ENCODE assay signal across 9 cellular contexts in the genomic region with DNA sequence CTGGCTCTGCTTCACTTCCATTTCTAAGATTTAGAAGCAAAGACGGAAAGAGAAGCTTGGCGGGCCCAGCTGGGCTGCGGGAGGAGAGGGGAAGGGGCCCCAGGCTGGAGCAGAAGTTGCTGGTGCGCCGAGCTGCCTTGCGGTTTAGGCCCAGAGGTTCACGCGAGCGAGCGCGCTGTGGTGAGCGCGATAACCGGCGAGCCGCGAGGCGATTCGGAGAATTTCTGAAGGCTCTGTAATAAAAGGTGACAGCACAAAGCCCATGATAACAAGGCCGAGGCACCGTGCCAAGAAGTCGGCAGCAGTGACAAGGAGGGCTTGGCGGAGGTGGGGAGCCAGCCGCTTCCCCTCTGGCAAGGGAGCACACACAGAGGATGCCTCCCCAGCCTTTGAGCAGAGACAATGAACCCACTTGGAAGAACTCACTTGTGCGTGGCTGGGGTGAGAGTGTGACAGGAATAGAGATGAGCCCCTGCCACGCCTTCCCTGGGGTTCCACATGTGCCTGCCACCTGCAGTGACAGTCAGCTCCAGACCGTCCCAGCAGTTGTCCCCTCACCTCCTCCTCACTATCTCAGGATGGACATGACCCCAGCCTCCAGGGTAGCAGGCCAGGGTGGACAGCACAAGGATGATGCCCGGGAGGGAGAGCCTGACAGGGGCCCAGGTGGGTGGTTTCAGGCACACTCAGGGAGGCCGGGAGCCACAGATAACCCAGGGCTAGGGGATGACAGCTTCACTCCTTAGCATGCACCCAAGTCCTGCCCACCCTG.
A peak's percentile ranks its signal among the peaks of the same experiment; 100 is the strongest.
DNase-seq lines count a peak whose midpoint lies in the region; ATAC-seq and TF ChIP-seq lines count a peak whose summit lies in the region.
"Had no signal": no experiment of that assay in that cellular context is flagged by ENCODE, and none has a peak within 500 bp of the region (broad histone marks: within the 10 kb centered on the region; RNA-seq: fewer than 3 reads in every experiment).

No MANE protein-coding gene starts in this region.

- H3K27me3 ChIP-seq in HL-60 (ENCODE audit: insufficient read depth, poor library complexity, severe bottlenecking), result no peaks in the 10 kb centered on the region
- H3K27me3 ChIP-seq in colonic mucosa, result peaks cover 6% of the 10 kb centered on the region

- ATAC-seq in T-cell (replicated peaks in 1 of 4), result peak; percentile 55 to 72 (median 58)
- no peak for ATAC-seq in GM18873 (IDR thresholded peaks at IDR 0.05; ENCODE audit: low FRiP score, unreplicated experiment)
- ATAC-seq in HG03521 (IDR thresholded peaks at IDR 0.05; ENCODE audit: unreplicated experiment), result no peak
- no peak for ATAC-seq in HG03095 (IDR thresholded peaks at IDR 0.05; ENCODE audit: unreplicated experiment)

- no peaks in the 10 kb centered on the region for H3K36me3 ChIP-seq in colonic mucosa

- H3K27ac Mint-ChIP-seq in T-cell, result peak overlapping the region; percentile 44 to 69

- H3K4me1 ChIP-seq in colonic mucosa, result no peaks in the 10 kb centered on the region

- peaks cover 42 to 62% (median 45%) of the 10 kb centered on the region in 3 donors for H3K4me1 Mint-ChIP-seq in T-cell

- no peak overlapping the region for H3K4me3 ChIP-seq in HL-60 (replicated peaks; ENCODE audit: insufficient read depth, low read length)
- no peak overlapping the region for H3K4me3 ChIP-seq in colonic mucosa

- intact Hi-C loops in colonic mucosa (cut with DNase I), result loop anchor here (5.0 kb wide), 1 partner anchor 51 kb away; no protein-coding TSS in a partner anchor

- H3K27ac ChIP-seq in HL-60 (replicated peaks) (peak overlapping the region; percentile 81), colonic mucosa (no peak overlapping the region)

- TF ChIP-seq CTCF in HL-60 (IDR thresholded peaks at IDR 0.05; ENCODE audit: insufficient read depth, low read length) (no peak), colonic mucosa (IDR thresholded peaks at IDR 0.05) (no peak)

- DNase-seq in HL-60 (ENCODE audit: low read depth in 1 of 2, low spot score in 1 of 2) (peak; percentile 61 to 94), T-cell (peak in 33 of 34 experiments; percentile 16 to 66 (median 45)), colonic mucosa (peak; percentile 37), foreskin melanocyte (no peak)
- peak; percentile 34 for DNase-seq in stimulated activated CD4-positive, alpha-beta T cell treated with anti-CD3 and anti-CD28 coated beads, Interleukin-4, amount 100 ng/mL, for 1 hour
- DNase-seq: NCI-H446 treated with DMSO at 0.1 percent for 48 hours had no signal

- CTCF ChIA-PET in T-cell (lab: Charles Lee), result interaction anchor here (0.6 to 0.7 kb wide), 3 partner anchors 350 to 869 kb away, joined by 3 to 13 read pairs (median 3); a partner anchor contains a TSS

- H3K4me3 Mint-ChIP-seq in T-cell, result peak overlapping the region; percentile 28 to 75 (median 31)

- H3K9me3 ChIP-seq in colonic mucosa, result no peaks in the 10 kb centered on the region

- no peaks in the 10 kb centered on the region for H3K36me3 Mint-ChIP-seq in T-cell

- H3K9ac ChIP-seq in colonic mucosa (ENCODE audit: low read depth in 2 of 2, low read length in 2 of 2), result no peak overlapping the region

- peaks cover 2 to 28% of the 10 kb centered on the region in 2 donors for H3K27me3 Mint-ChIP-seq in T-cell

- POLR2A ChIA-PET in T-cell (lab: Charles Lee), result interaction anchor here in 1 of 2 donors (0.6 kb wide), 1 partner anchor 69 kb away, joined by 6 read pairs; no protein-coding TSS in a partner anchor

- no peaks in the 10 kb centered on the region for H3K9me3 Mint-ChIP-seq in T-cell

Comparison
In these comparisons a context has a peak if more than half of its experiments do, and no peak if none do; other contexts are left out.
1. ATAC-seq: peak in T-cell (4 of 4); none in GM18873 (single experiment), HG03521 (single experiment) and HG03095 (single experiment).